Comparison of ENCODE assay signal across 20 cellular contexts in the genomic region with DNA sequence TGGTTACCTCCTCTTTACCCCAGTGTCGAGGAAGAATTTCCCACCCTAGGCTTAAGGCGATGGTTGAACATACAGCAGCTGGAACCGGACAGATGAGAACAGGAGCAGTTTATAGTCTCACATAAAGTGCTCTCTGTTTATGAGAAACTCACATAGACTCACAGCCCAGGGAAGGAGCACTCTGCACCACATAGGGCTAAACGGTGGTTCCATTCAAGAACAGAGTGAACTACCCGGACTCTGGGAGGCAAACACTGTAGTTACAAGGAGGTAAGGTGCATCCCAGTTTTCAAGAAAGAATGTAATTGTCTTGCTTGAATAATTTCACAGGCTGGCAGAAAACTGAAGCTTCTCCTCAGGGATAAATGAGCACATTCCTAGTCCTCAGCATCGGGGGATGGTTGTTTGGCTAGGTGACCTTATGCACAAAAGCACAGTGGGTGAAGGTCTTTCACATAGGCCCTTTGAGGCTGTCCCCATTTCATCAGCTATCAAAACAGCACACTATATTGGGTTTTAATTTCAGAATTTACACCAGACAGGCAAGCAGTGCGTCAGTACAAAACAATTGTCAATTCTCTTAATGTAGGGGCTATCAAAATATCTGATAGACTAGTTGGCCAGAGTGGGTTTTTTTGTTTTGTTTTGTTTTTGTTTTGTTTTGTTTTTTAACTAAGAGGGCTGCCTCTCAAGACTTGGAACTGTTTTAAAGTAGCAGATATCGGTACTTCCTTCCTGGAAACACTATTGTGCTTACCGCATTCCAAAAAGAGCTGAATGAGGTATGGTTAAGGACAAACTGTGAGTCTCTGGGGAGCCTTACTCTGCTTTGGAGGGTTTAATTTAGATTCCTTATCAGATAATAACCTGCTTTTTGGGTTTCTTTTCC.
DNase-seq lines count a peak whose midpoint lies in the region; ATAC-seq and TF ChIP-seq lines count a peak whose summit lies in the region.
"Had no signal": no experiment of that assay in that cellular context is flagged by ENCODE, and none has a peak within 500 bp of the region (broad histone marks: within the 10 kb centered on the region; RNA-seq: fewer than 3 reads in every experiment).

No MANE protein-coding gene starts in this region.

- peak; percentile 81 for ATAC-seq in WTC11
- ATAC-seq in GM18858 (IDR thresholded peaks at IDR 0.05; ENCODE audit: unreplicated experiment), result no peak
- no peak for ATAC-seq in sciatic nerve
- ATAC-seq: A549, GM12878, PC-3 had no signal

- peak overlapping the region in 5 of 11 experiments; percentile 8 to 54 (median 38); a peak in 7 of 22 replicates for H3K27ac ChIP-seq in BLaER1 treated with 17β-estradiol and CSF1 and Interleukin-3, amounts not matched to agents 10 nM and 100 nM
- H3K27ac ChIP-seq in iPS-20b (ENCODE audit: low read length), result no peak overlapping the region
- H3K27ac ChIP-seq: A549, C4-2B, RWPE1 had no signal

- peak overlapping the region; percentile 91 for H3K27ac Mint-ChIP-seq in WTC11
- H3K27ac Mint-ChIP-seq: HFFc6 had no signal

- no peaks in the 10 kb centered on the region for H4K20me1 ChIP-seq in BLaER1 treated with 17β-estradiol and CSF1 and Interleukin-3, amounts not matched to agents 10 nM and 100 nM

- H3K4me3 ChIP-seq in BLaER1 treated with 17β-estradiol and CSF1 and Interleukin-3, amounts not matched to agents 10 nM and 100 nM, result peak overlapping the region in 1 of 10 experiments; percentile 25; a peak in 1 of 20 replicates
- H3K4me3 ChIP-seq in iPS-20b (ENCODE audit: low read length), result peak overlapping the region; percentile 23; the same call in 1 of the 2 replicates
- peak overlapping the region; percentile 47 for H3K4me3 ChIP-seq in neuron (ENCODE audit: low read length)
- H3K4me3 ChIP-seq: A549, GM12878 had no signal

- peaks cover 0 to 23% (median 16%) of the 10 kb centered on the region in 11 experiments; a peak in 15 of 22 replicates for H3K9me3 ChIP-seq in BLaER1 treated with 17β-estradiol and CSF1 and Interleukin-3, amounts not matched to agents 10 nM and 100 nM (replicated peaks in 1 of 11)
- no peaks in the 10 kb centered on the region for H3K9me3 ChIP-seq in iPS-20b (ENCODE audit: insufficient read depth, low read depth, low read length)
- H3K9me3 ChIP-seq in neuron (ENCODE audit: low read length), result peaks cover 3% of the 10 kb centered on the region
- H3K9me3 ChIP-seq: A549 had no signal

- POLR2A ChIA-PET in WTC11 (lab: Charles Lee), result no interaction called here

- H3K4me1 Mint-ChIP-seq in WTC11, result peaks cover 37% of the 10 kb centered on the region

- H3K4me3 Mint-ChIP-seq in WTC11, result no peak overlapping the region
- H3K4me3 Mint-ChIP-seq: HFFc6 had no signal

- no peaks in the 10 kb centered on the region for H3K27me3 Mint-ChIP-seq in WTC11 (ENCODE audit: low read depth)

- peak overlapping the region; percentile 24 to 82 (median 66); a peak in 21 of 22 replicates for H3K4me2 ChIP-seq in BLaER1 treated with 17β-estradiol and CSF1 and Interleukin-3, amounts not matched to agents 10 nM and 100 nM
- H3K4me2 ChIP-seq: A549 had no signal

- 0 out of 22 replicates have a peak overlapping the region, but pooled peaks of 1 of the 11 experiments have one; percentile 20 for H3K9ac ChIP-seq in BLaER1 treated with 17β-estradiol and CSF1 and Interleukin-3, amounts not matched to agents 10 nM and 100 nM
- peak overlapping the region; percentile 38; the same call in 1 of the 2 replicates for H3K9ac ChIP-seq in iPS-20b (ENCODE audit: low read depth, low read length)

- H3K4me1 ChIP-seq in BLaER1 treated with 17β-estradiol and CSF1 and Interleukin-3, amounts not matched to agents 10 nM and 100 nM, result peaks cover 4 to 38% (median 26%) of the 10 kb centered on the region in 10 experiments; a peak in 19 of 20 replicates
- H3K4me1 ChIP-seq in iPS-20b (ENCODE audit: insufficient read depth, low read length) (peaks cover 35% of the 10 kb centered on the region), neuron (ENCODE audit: insufficient read depth, low read length) (peaks cover 31% of the 10 kb centered on the region)
- H3K4me1 ChIP-seq: A549 had no signal

- peak overlapping the region; percentile 6 for H2AFZ ChIP-seq in neuron (ENCODE audit: low read depth, low read length)

- H3K36me3 ChIP-seq in BLaER1 treated with 17β-estradiol and CSF1 and Interleukin-3, amounts not matched to agents 10 nM and 100 nM, result no peaks in the 10 kb centered on the region; a peak in 1 of 22 replicates
- H3K36me3 ChIP-seq in iPS-20b (ENCODE audit: insufficient read depth, low read depth, low read length) (no peaks in the 10 kb centered on the region), neuron (ENCODE audit: insufficient read depth, low read length) (no peaks in the 10 kb centered on the region)

- H3K9me3 Mint-ChIP-seq in WTC11, result peaks cover 1% of the 10 kb centered on the region; the same call in 1 of the 2 replicates

- H3K27me3 ChIP-seq in BLaER1 treated with 17β-estradiol and CSF1 and Interleukin-3, amounts not matched to agents 10 nM and 100 nM, result no peaks in the 10 kb centered on the region
- H3K27me3 ChIP-seq in iPS-20b (ENCODE audit: insufficient read depth, low read length) (no peaks in the 10 kb centered on the region), neuron (ENCODE audit: insufficient read depth, low read length) (no peaks in the 10 kb centered on the region)

- intact Hi-C loops in sciatic nerve (cut with DNase I), result loop anchor here (5.0 kb wide), 1 partner anchor 828 kb away; no protein-coding TSS in a partner anchor

- CTCF ChIA-PET in WTC11 (lab: Charles Lee), result interaction anchor here (1.0 kb wide), 1 partner anchor 335 kb away, joined by 3 read pairs; no protein-coding TSS in a partner anchor

- H3K36me3 Mint-ChIP-seq in WTC11, result 0 out of 2 replicates have a peak, but pooled peaks cover 2% of the 10 kb centered on the region

- no peak for DNase-seq in WTC11 (ENCODE audit: low spot score)
- DNase-seq in mesenteric fat pad (ENCODE audit: low spot score), result no peak
- no peak for DNase-seq in sciatic nerve (ENCODE audit: low spot score)
- DNase-seq: DMS 273 treated with DMSO at 0.1 percent for 48 hours, GDM1, GOT3, HFFc6, MV-4-11, NCI-H1417, NCI-H1930, NCI-H774, PC-3 had no signal

- no peak for TF ChIP-seq CTCF in WTC11 (IDR thresholded peaks at IDR 0.05)

TF ChIP-seq in WTC11, 78 proteins besides CTCF, POLR2A, EP300 and RAD21:
- TF ChIP-seq FOXP1 (CRISPR knock-in tag; IDR thresholded peaks at IDR 0.05; ENCODE audit: borderline replicate concordance) (no peak), FOXP4 (CRISPR knock-in tag; IDR thresholded peaks at IDR 0.05) (no peak), KAT7 (CRISPR knock-in tag; IDR thresholded peaks at IDR 0.05; ENCODE audit: borderline replicate concordance) (no peak), PREB (CRISPR knock-in tag; IDR thresholded peaks at IDR 0.05; ENCODE audit: borderline replicate concordance) (no peak)
- TF ChIP-seq, protein P1, sequence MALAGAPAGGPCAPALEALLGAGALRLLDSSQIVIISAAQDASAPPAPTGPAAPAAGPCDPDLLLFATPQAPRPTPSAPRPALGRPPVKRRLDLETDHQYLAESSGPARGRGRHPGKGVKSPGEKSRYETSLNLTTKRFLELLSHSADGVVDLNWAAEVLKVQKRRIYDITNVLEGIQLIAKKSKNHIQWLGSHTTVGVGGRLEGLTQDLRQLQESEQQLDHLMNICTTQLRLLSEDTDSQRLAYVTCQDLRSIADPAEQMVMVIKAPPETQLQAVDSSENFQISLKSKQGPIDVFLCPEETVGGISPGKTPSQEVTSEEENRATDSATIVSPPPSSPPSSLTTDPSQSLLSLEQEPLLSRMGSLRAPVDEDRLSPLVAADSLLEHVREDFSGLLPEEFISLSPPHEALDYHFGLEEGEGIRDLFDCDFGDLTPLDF (CRISPR knock-in tag; IDR thresholded peaks at IDR 0.05), result no peak
